ENCODE assay signal across 13 cellular contexts in genomic region chr1:78678324-78678723, GRCh38. TPM values are rescaled to one million over a fixed set of nuclear protein-coding genes. Genes with fewer than 3 reads are reported as not detected.
A peak's percentile ranks its signal among the peaks of the same experiment; 100 is the strongest.
DNase-seq lines count a peak whose midpoint lies in the region; ATAC-seq and TF ChIP-seq lines count a peak whose summit lies in the region.
"Had no signal": no experiment of that assay in that cellular context is flagged by ENCODE, and none has a peak within 500 bp of the region (broad histone marks: within the 10 kb centered on the region; RNA-seq: fewer than 3 reads in every experiment).

No MANE protein-coding gene starts in this region.

- DNase-seq in RPMI7951 (ENCODE audit: low read depth) = peak; percentile 48
- DNase-seq in D341Med (ENCODE audit: low spot score) = no peak
- DNase-seq in NCI-H128 (lab: John Stamatoyannopoulos, UW; ENCODE audit: unreplicated experiment) = no peak
- no peak for DNase-seq in Karpas-422
- DNase-seq in brain microvascular endothelial cell = no peak
- DNase-seq: Caco-2, NCI-H2029 treated with DMSO at 0.1 percent for 48 hours had no signal

- H3K27me3 ChIP-seq in Karpas-422 (ENCODE audit: low read length) (no peaks in the 10 kb centered on the region), brain microvascular endothelial cell (replicated peaks) (no peaks in the 10 kb centered on the region)
- H3K27me3 ChIP-seq: neural progenitor cell had no signal

- no peak overlapping the region for H3K4me2 ChIP-seq in Karpas-422 (ENCODE audit: low read depth, low read length, poor library complexity, severe bottlenecking)
- H3K4me2 ChIP-seq: neural progenitor cell had no signal

- H3K4me1 ChIP-seq in Karpas-422 (ENCODE audit: low read length) = no peaks in the 10 kb centered on the region
- H3K4me1 ChIP-seq: Caco-2, neural progenitor cell had no signal

- no peaks in the 10 kb centered on the region for H3K36me3 ChIP-seq in Karpas-422 (ENCODE audit: insufficient read depth, low read length)
- no peaks in the 10 kb centered on the region for H3K36me3 ChIP-seq in brain microvascular endothelial cell (replicated peaks)
- H3K36me3 ChIP-seq: neural progenitor cell had no signal

- ATAC-seq in GM18508 (IDR thresholded peaks at IDR 0.05; ENCODE audit: insufficient read depth, unreplicated experiment) = peak; percentile 61
- peak; percentile 82 for ATAC-seq in GM19467 (IDR thresholded peaks at IDR 0.05; ENCODE audit: unreplicated experiment)
- peak; percentile 79 for ATAC-seq in HG03039 (IDR thresholded peaks at IDR 0.05; ENCODE audit: unreplicated experiment)
- ATAC-seq: HCT116 had no signal

- no peaks in the 10 kb centered on the region for H3K79me2 ChIP-seq in Karpas-422 (ENCODE audit: low read length)

- no peak for TF ChIP-seq CTCF in brain microvascular endothelial cell (IDR thresholded peaks at IDR 0.05; ENCODE audit: low read depth, low read length, missing control alignments)

- H2AFZ ChIP-seq in Karpas-422 (ENCODE audit: low read length) = no peak overlapping the region
- H2AFZ ChIP-seq: neural progenitor cell had no signal

- no peaks in the 10 kb centered on the region for H4K20me1 ChIP-seq in Karpas-422 (ENCODE audit: insufficient read depth, low read depth, low read length)

- H3K9me2 ChIP-seq in Karpas-422 (replicated peaks; ENCODE audit: insufficient read depth, low read length) = no peaks in the 10 kb centered on the region

- no peak overlapping the region for H3K9ac ChIP-seq in Karpas-422 (ENCODE audit: low read length)
- H3K9ac ChIP-seq: neural progenitor cell had no signal

- H3K4me3 ChIP-seq in Karpas-422 (ENCODE audit: low read length) (no peak overlapping the region), brain microvascular endothelial cell (ENCODE audit: low read depth, low read length) (no peak overlapping the region)
- H3K4me3 ChIP-seq: neural progenitor cell, SK-N-MC had no signal

- no peak overlapping the region for H3K27ac ChIP-seq in Karpas-422 (ENCODE audit: low read length)
- no peak overlapping the region for H3K27ac ChIP-seq in brain microvascular endothelial cell
- H3K27ac ChIP-seq: neural progenitor cell, SK-N-MC had no signal

- in situ Hi-C loops in brain microvascular endothelial cell (cut with HindIII; ENCODE audit: low pct_ligation_motif_present, low sequenced_read_pairs) = no loop called here

- no peaks in the 10 kb centered on the region for H3K9me3 ChIP-seq in Karpas-422 (ENCODE audit: low read length)
- H3K9me3 ChIP-seq: Caco-2 had no signal

RNA-seq across cellular contexts. Expression of gene IFI44, which starts 28.7 kb away (rescaled TPM):
- 97.0 and 107 TPM in 2 replicates for total RNA-seq in RPMI7951 (2014; rRNA removed; shearing (Covaris generic))
- total RNA-seq in Karpas-422 (2014; rRNA removed; shearing (Covaris generic); ENCODE audit: low replicate concordance) = 16.3 and 27.5 TPM in 2 replicates
- total RNA-seq: Caco-2 had no signal

RNA-seq across cellular contexts. Expression of gene IFI44L, which starts 58.1 kb away (rescaled TPM):
- total RNA-seq in RPMI7951 (2014; rRNA removed; shearing (Covaris generic)) = 5.4 and 9.4 TPM in 2 replicates
- 0.54 and 3.5 TPM in 2 replicates for total RNA-seq in Karpas-422 (2014; rRNA removed; shearing (Covaris generic); ENCODE audit: low replicate concordance)
- total RNA-seq: Caco-2 had no signal
